30 cellular contexts compared by ENCODE assay signal in genomic region chr19:40080289-40080688, GRCh38.
"Had no signal": no experiment of that assay in that cellular context is flagged by ENCODE, and none has a peak within 500 bp of the region (broad histone marks: within the 10 kb centered on the region; RNA-seq: fewer than 3 reads in every experiment).

No MANE protein-coding gene starts in this region.

- H3K4me1 Mint-ChIP-seq: mesothelial cell of epicardium; nephron progenitor cell; neural progenitor cell; stimulated activated effector memory CD8-positive, alpha-beta T cell treated with anti-CD3 and anti-CD28 coated beads, Interleukin-12 subunit alpha, Interleukin-12 subunit beta, amount 100 ng/mL, for 72 hours had no signal

- ATAC-seq: natural killer cell; sciatic nerve; stimulated activated effector memory CD8-positive, alpha-beta T cell treated with anti-CD3 and anti-CD28 coated beads, Interleukin-12 subunit alpha, Interleukin-12 subunit beta, amount 100 ng/mL, for 72 hours; upper lobe of right lung had no signal

- H3K36me3 ChIP-seq: ovary had no signal

- H3K4me3 ChIP-seq: left ventricle myocardium inferior, lung, neural progenitor cell, ovary, right atrium auricular region, skin epidermis, suprapubic skin, thoracic aorta, tibial artery, upper lobe of right lung had no signal

- H3K27me3 Mint-ChIP-seq: naive B cell; progenitor cell of endocrine pancreas; stimulated activated naive CD8-positive, alpha-beta T cell treated with anti-CD3 and anti-CD28 coated beads, Interleukin-15, Interleukin-2, amounts not matched to agents 100 ng/mL and 50 ng/mL, for 24 hours had no signal

- H3K27me3 ChIP-seq: neural progenitor cell, ovary, right atrium auricular region, suprapubic skin, tibial artery, upper lobe of right lung had no signal

- DNase-seq: hypothalamus; immature natural killer cell; kidney; left ventricle myocardium inferior; mesendoderm; naive B cell; natural killer cell; nephron progenitor cell; ovary; stimulated activated CD4-positive, alpha-beta T cell treated with anti-CD3 and anti-CD28 coated beads, Interleukin-12 subunit alpha, Interleukin-12 subunit beta, amount 100 ng/mL, for 4 hours; stimulated activated CD4-positive, alpha-beta T cell treated with anti-CD3 and anti-CD28 coated beads, Interleukin-15, amount 100 ng/mL, for 24 hours; stimulated activated CD4-positive, alpha-beta T cell treated with anti-CD3 and anti-CD28 coated beads, Interleukin-2, amount 100 ng/mL, for 24 hours; stimulated activated CD4-positive, alpha-beta T cell treated with anti-CD3 and anti-CD28 coated beads, Interleukin-4, amount 100 ng/mL, for 24 hours; stimulated activated naive CD4-positive, alpha-beta T cell; tibial artery; trophoblast cell; upper lobe of right lung had no signal

- FAIRE-seq: islet of Langerhans, kidney, urothelium cell line had no signal

- H3K4me1 ChIP-seq: left ventricle myocardium inferior, neural progenitor cell, right atrium auricular region, suprapubic skin, tibial artery, upper lobe of right lung had no signal

- H2AFZ ChIP-seq: neural progenitor cell had no signal

- H3K27ac Mint-ChIP-seq: immature natural killer cell; mesothelial cell of epicardium; natural killer cell; nephron progenitor cell; neural progenitor cell; progenitor cell of endocrine pancreas; stimulated activated effector memory CD8-positive, alpha-beta T cell treated with anti-CD3 and anti-CD28 coated beads, Interleukin-12 subunit alpha, Interleukin-12 subunit beta, amount 100 ng/mL, for 72 hours; stimulated activated naive CD8-positive, alpha-beta T cell treated with anti-CD3 and anti-CD28 coated beads, Interleukin-15, Interleukin-2, amounts not matched to agents 100 ng/mL and 50 ng/mL, for 24 hours had no signal

- H3K27ac ChIP-seq: left ventricle myocardium inferior, neural progenitor cell, ovary, right atrium auricular region, skin epidermis, suprapubic skin, thoracic aorta, tibial artery, upper lobe of right lung had no signal

- H3K9ac ChIP-seq: neural progenitor cell had no signal

- H3K4me3 Mint-ChIP-seq: immature natural killer cell; mesothelial cell of epicardium; naive B cell; natural killer cell; nephron progenitor cell; neural progenitor cell; stimulated activated effector memory CD8-positive, alpha-beta T cell treated with anti-CD3 and anti-CD28 coated beads, Interleukin-12 subunit alpha, Interleukin-12 subunit beta, amount 100 ng/mL, for 72 hours; stimulated activated naive CD8-positive, alpha-beta T cell treated with anti-CD3 and anti-CD28 coated beads, Interleukin-15, Interleukin-2, amounts not matched to agents 100 ng/mL and 50 ng/mL, for 24 hours had no signal

- H3K4me2 ChIP-seq: neural progenitor cell had no signal
